In genomic region chr4:77561720-77562119, GRCh38 we compare ENCODE assay signal across 17 cellular contexts. TPM values are rescaled to one million over a fixed set of nuclear protein-coding genes. Genes with fewer than 3 reads are reported as not detected.
"Had no signal": no experiment of that assay in that cellular context is flagged by ENCODE, and none has a peak within 500 bp of the region (broad histone marks: within the 10 kb centered on the region; RNA-seq: fewer than 3 reads in every experiment).

No MANE protein-coding gene starts in this region.

RNA-seq across cellular contexts. Expression of gene CXCL13, which starts 43.9 kb away (rescaled TPM):
- total RNA-seq: naive thymus-derived CD8-positive, alpha-beta T cell; natural killer cell; neural crest cell; occipital lobe; osteoblast; osteocyte; pancreas; progenitor cell of endocrine pancreas; pulmonary artery endothelial cell; renal cortical epithelial cell; right atrium auricular region; right cardiac atrium; sciatic nerve; sigmoid colon; smooth muscle cell had no signal
- polyA plus RNA-seq: naive thymus-derived CD4-positive, alpha-beta T cell; naive thymus-derived CD8-positive, alpha-beta T cell; neural cell; right cardiac atrium; smooth muscle cell had no signal
